8 cellular contexts compared by ENCODE assay signal in the genomic region with DNA sequence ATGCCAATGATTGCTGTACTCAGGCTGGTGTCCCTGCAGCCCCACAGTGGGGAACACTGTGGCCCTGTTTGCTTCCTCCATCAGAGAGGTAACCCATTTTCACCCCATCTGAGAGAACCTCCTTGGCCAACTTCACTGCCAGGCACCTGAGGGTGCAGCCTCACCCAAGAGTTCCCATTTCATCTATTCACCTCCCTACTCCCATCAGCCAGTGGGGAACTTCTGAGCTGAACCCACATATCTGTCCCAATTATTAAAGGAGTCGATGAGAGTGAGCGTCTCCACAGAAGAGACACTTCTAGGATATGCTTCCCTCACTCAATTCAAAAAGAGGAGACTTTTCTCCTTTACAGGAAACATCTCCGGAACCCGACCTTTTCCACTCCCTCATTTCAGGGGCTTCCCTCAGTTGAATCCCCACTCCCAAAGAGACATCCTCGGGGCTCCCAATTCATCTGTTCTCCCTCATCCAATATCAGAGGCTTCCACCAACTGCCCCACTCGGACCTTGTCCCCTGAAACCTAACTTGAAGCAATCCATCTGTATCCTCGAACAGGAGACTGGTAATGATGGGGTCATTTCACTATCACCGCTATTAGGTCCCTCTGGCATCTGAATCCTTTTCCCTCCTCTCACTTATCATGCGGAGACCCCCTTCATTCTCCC. TPM values are rescaled to one million over a fixed set of nuclear protein-coding genes. Genes with fewer than 3 reads are reported as not detected.
DNase-seq lines count a peak whose midpoint lies in the region; ATAC-seq, FAIRE-seq and TF ChIP-seq lines count a peak whose summit lies in the region.

No MANE protein-coding gene starts in this region.

- H3K27ac Mint-ChIP-seq in activated CD8-positive, alpha-beta T cell treated with anti-CD3 and anti-CD28 coated beads, Interleukin-2, amount 10 ng/mL, durations not matched to agents 7 days and 5 days, result peak overlapping the region; percentile 96

- WGBS in iPS DF 6.9 (ENCODE audit: insufficient coverage, insufficient read length), result no CpG with 5 or more reads among the region's 9 CpGs
- WGBS in small intestine, 3 donors, result 1 to 6% (median 3%) methylated on average over 9 of the region's 9 CpGs

- intact Hi-C loops in HCT116 (cut with micrococcal nuclease), result no loop called here

- peaks cover 88% of the 10 kb centered on the region for H3K4me1 Mint-ChIP-seq in activated CD8-positive, alpha-beta T cell treated with anti-CD3 and anti-CD28 coated beads, Interleukin-2, amount 10 ng/mL, durations not matched to agents 7 days and 5 days (ENCODE audit: low read depth)

- H3K4me3 Mint-ChIP-seq in activated CD8-positive, alpha-beta T cell treated with anti-CD3 and anti-CD28 coated beads, Interleukin-2, amount 10 ng/mL, durations not matched to agents 7 days and 5 days, result peak overlapping the region; percentile 97

- TF ChIP-seq POLR2A in HCT116 (IDR thresholded peaks at IDR 0.05; ENCODE audit: borderline replicate concordance, extremely low read depth, insufficient read depth, insufficient read length), result no peak

- RAD21 ChIA-PET in HCT116 (lab: Charles Lee; ENCODE audit: low non-redundant PET in 1 of 2, low total read pairs in 2 of 2, uncharacterized antibody in 2 of 2, unreplicated experiment in 2 of 2), result no interaction called here

- no peak for DNase-seq in HCT116 (ENCODE audit: low read depth, low spot score)
- no peak for DNase-seq in activated CD8-positive, alpha-beta T cell treated with anti-CD3 and anti-CD28 coated beads, Interleukin-2, amount 10 ng/mL, durations not matched to agents 7 days and 5 days
- no peak for DNase-seq in iPS DF 6.9 (ENCODE audit: low read depth, low spot score)
- peak; percentile 28 for DNase-seq in small intestine
- no peak for DNase-seq in hippocampal formation (lab: John Stamatoyannopoulos, UW)
- no peak for DNase-seq in DMS 273 (lab: John Stamatoyannopoulos, UW; ENCODE audit: unreplicated experiment)

- CTCF ChIA-PET in HCT116 (lab: Charles Lee), result no interaction called here
- CTCF ChIA-PET in activated CD8-positive, alpha-beta T cell treated with anti-CD3 and anti-CD28 coated beads, Interleukin-2, amount 10 ng/mL, durations not matched to agents 7 days and 5 days (lab: Charles Lee), result interaction anchor here (1.1 to 7.7 kb wide), 9 partner anchors 9 to 57 kb away, joined by 3 to 72 read pairs (median 10); a partner anchor contains a TSS

- no peaks in the 10 kb centered on the region for H3K9me3 Mint-ChIP-seq in activated CD8-positive, alpha-beta T cell treated with anti-CD3 and anti-CD28 coated beads, Interleukin-2, amount 10 ng/mL, durations not matched to agents 7 days and 5 days (ENCODE audit: insufficient read depth)

- H3K9me2 ChIP-seq in HCT116 (ENCODE audit: insufficient read depth), result no peaks in the 10 kb centered on the region

- peaks cover 60% of the 10 kb centered on the region for H3K79me2 ChIP-seq in HCT116 (ENCODE audit: insufficient read depth, low read length)

- H3K27ac ChIP-seq in HCT116 (ENCODE audit: low read depth, low read length) (peak overlapping the region; percentile 70), iPS DF 6.9 (ENCODE audit: low read length) (no peak overlapping the region), small intestine (ENCODE audit: low read depth in 1 of 2, low read length in 1 of 2) (peak overlapping the region; percentile 81 to 99)

- no peaks in the 10 kb centered on the region for H3K27me3 Mint-ChIP-seq in activated CD8-positive, alpha-beta T cell treated with anti-CD3 and anti-CD28 coated beads, Interleukin-2, amount 10 ng/mL, durations not matched to agents 7 days and 5 days (ENCODE audit: low read depth)

- peaks cover 48% of the 10 kb centered on the region for H3K36me3 Mint-ChIP-seq in activated CD8-positive, alpha-beta T cell treated with anti-CD3 and anti-CD28 coated beads, Interleukin-2, amount 10 ng/mL, durations not matched to agents 7 days and 5 days (ENCODE audit: low read depth)

- H3K4me1 ChIP-seq in HCT116 (ENCODE audit: control insufficient read depth in 1 of 2, insufficient read depth in 2 of 2, low read length in 2 of 2) (peaks cover 52 to 77% of the 10 kb centered on the region in 2 experiments), iPS DF 6.9 (ENCODE audit: control insufficient read depth, insufficient read depth, low read length) (peaks cover 5% of the 10 kb centered on the region), small intestine (ENCODE audit: control insufficient read depth in 2 of 2, insufficient read depth in 1 of 2, low read depth in 1 of 2, low read length in 1 of 2) (peaks cover 32 to 36% of the 10 kb centered on the region in 2 donors)

- H2AFZ ChIP-seq in HCT116 (ENCODE audit: low read depth, low read length, poor library complexity, severe bottlenecking), result no peak overlapping the region

- H3K36me3 ChIP-seq in HCT116 (ENCODE audit: control insufficient read depth in 1 of 2, insufficient read depth in 2 of 2, low read length in 2 of 2) (peaks cover 2 to 13% of the 10 kb centered on the region in 2 experiments; a peak in 2 of 4 replicates), iPS DF 6.9 (ENCODE audit: control insufficient read depth, insufficient read depth, low read length) (peaks cover 4% of the 10 kb centered on the region; the same call in 1 of the 2 replicates), small intestine (ENCODE audit: control insufficient read depth in 2 of 2, insufficient read depth in 2 of 2, low read length in 2 of 2) (no peaks in the 10 kb centered on the region)

- ATAC-seq in HCT116, result no peak
- ATAC-seq in activated CD8-positive, alpha-beta T cell treated with anti-CD3 and anti-CD28 coated beads, Interleukin-2, amount 10 ng/mL, durations not matched to agents 7 days and 5 days, result no peak
- no peak for ATAC-seq in GM21515 (IDR thresholded peaks at IDR 0.05; ENCODE audit: unreplicated experiment)
- no peak for ATAC-seq in activated CD4-positive, CD25-positive, alpha-beta regulatory T cell treated with anti-CD3 and anti-CD28 coated beads, Interleukin-2, amount 50 U/mL, for 24 hours

- POLR2A ChIA-PET in HCT116 (lab: Charles Lee), result interaction anchor here (1.5 kb wide), 1 partner anchor 54 kb away, joined by 4 read pairs; no protein-coding TSS in a partner anchor
- POLR2A ChIA-PET in activated CD8-positive, alpha-beta T cell treated with anti-CD3 and anti-CD28 coated beads, Interleukin-2, amount 10 ng/mL, durations not matched to agents 7 days and 5 days (lab: Charles Lee), result interaction anchor here (1.7 kb wide), 2 partner anchors 10 to 42 kb away, joined by 4 to 5 read pairs; a partner anchor contains a TSS

- TF ChIP-seq CTCF in HCT116 (IDR thresholded peaks at IDR 0.05 in 2 of 3, conservative IDR thresholded peaks at IDR 0.05 in 1 of 3; ENCODE audit: borderline replicate concordance in 1 of 3, insufficient read depth in 1 of 3, low read depth in 2 of 3, low read length in 2 of 3), result no peak

- no peaks in the 10 kb centered on the region for H3K9me3 ChIP-seq in HCT116 (ENCODE audit: control insufficient read depth in 1 of 2, insufficient read depth in 1 of 2, low read depth in 1 of 2, low read length in 2 of 2)
- H3K9me3 ChIP-seq in iPS DF 6.9 (ENCODE audit: control insufficient read depth, insufficient read depth, low read length), result no peaks in the 10 kb centered on the region
- H3K9me3 ChIP-seq in small intestine (ENCODE audit: control insufficient read depth, low read depth), result no peaks in the 10 kb centered on the region

- no peak for FAIRE-seq in small intestine (lab: Jason Lieb, UNC)

- TF ChIP-seq RAD21 in HCT116 (IDR thresholded peaks at IDR 0.05; ENCODE audit: low read depth), result no peak

- peak overlapping the region; percentile 87 to 90 for H3K4me3 ChIP-seq in HCT116 (replicated peaks in 1 of 2; ENCODE audit: low read depth in 1 of 2, low read length in 2 of 2)
- H3K4me3 ChIP-seq in iPS DF 6.9 (ENCODE audit: low read length), result peak overlapping the region; percentile 85; the same call in 1 of the 2 replicates
- peak overlapping the region; percentile 92 to 99 for H3K4me3 ChIP-seq in small intestine (ENCODE audit: low read depth in 1 of 2, low read length in 2 of 2)

- H3K9ac ChIP-seq in HCT116 (ENCODE audit: low read length), result peak overlapping the region; percentile 95

- peaks cover 17% of the 10 kb centered on the region; the same call in 1 of the 2 replicates for H4K20me1 ChIP-seq in HCT116 (ENCODE audit: insufficient read depth)

- H3K27me3 ChIP-seq in HCT116 (ENCODE audit: insufficient read depth, low read length), result no peaks in the 10 kb centered on the region
- H3K27me3 ChIP-seq in iPS DF 6.9 (ENCODE audit: control insufficient read depth, insufficient read depth, low read length), result no peaks in the 10 kb centered on the region
- H3K27me3 ChIP-seq in small intestine (ENCODE audit: control insufficient read depth in 2 of 2, insufficient read depth in 2 of 2, low read length in 2 of 2), result no peaks in the 10 kb centered on the region

- H3K4me2 ChIP-seq in HCT116 (ENCODE audit: low read length), result peak overlapping the region; percentile 83

- BruUV-seq in HCT116 (replicated peaks; lab: Mats Ljungman, UMichigan), result TSS peak; percentile 51

TF ChIP-seq in HCT116, 20 proteins besides CTCF, POLR2A, EP300 and RAD21 (continues in another document):
- TF ChIP-seq EZH2phosphoT487 (IDR thresholded peaks at IDR 0.05; ENCODE audit: borderline replicate concordance), result no peak
- no peak for TF ChIP-seq EGR1 (IDR thresholded peaks at IDR 0.05; ENCODE audit: low read depth)
- TF ChIP-seq YY1 (IDR thresholded peaks at IDR 0.05; ENCODE audit: extremely low read depth, insufficient replicate concordance, low read depth, low read length), result no peak
- TF ChIP-seq FOSL1 (IDR thresholded peaks at IDR 0.05; ENCODE audit: low read depth), result no peak
- TF ChIP-seq SIN3A (IDR thresholded peaks at IDR 0.05; ENCODE audit: low read depth), result no peak
- no peak for TF ChIP-seq CBX3 (IDR thresholded peaks at IDR 0.05; ENCODE audit: low read depth)
- TF ChIP-seq, protein P1, sequence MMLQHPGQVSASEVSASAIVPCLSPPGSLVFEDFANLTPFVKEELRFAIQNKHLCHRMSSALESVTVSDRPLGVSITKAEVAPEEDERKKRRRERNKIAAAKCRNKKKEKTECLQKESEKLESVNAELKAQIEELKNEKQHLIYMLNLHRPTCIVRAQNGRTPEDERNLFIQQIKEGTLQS (IDR thresholded peaks at IDR 0.05), result no peak
- no peak for TF ChIP-seq EZH2 (IDR thresholded peaks at IDR 0.05)

RNA-seq across cellular contexts. Expression of a gene that starts 1.0 kb away (rescaled TPM):
- total RNA-seq in HCT116 (2021; ENCODE audit: unreplicated experiment), result 114 TPM
- polyA plus RNA-seq in HCT116 (2012), result 69.3 and 94.4 TPM in 2 replicates
- total RNA-seq in activated CD8-positive, alpha-beta T cell treated with anti-CD3 and anti-CD28 coated beads, Interleukin-2, amount 10 ng/mL, durations not matched to agents 7 days and 5 days, result 100 to 1,000 TPM; 120 to 131 TPM
- 10 to 100 TPM; 72.7 to 83.4 (median 77.3) TPM for polyA plus RNA-seq in small intestine

RNA-seq across cellular contexts. Expression of a gene that starts 41.6 kb away (rescaled TPM):
- total RNA-seq in HCT116 (2021; ENCODE audit: unreplicated experiment), result 31.9 TPM
- polyA plus RNA-seq in HCT116 (2012), result 43.0 and 49.4 TPM in 2 replicates
- total RNA-seq in activated CD8-positive, alpha-beta T cell treated with anti-CD3 and anti-CD28 coated beads, Interleukin-2, amount 10 ng/mL, durations not matched to agents 7 days and 5 days, result 10 to 100 TPM; 28.7 to 30.2 TPM
- 10 to 100 TPM; 16.8 to 33.5 (median 20.8) TPM for polyA plus RNA-seq in small intestine
